ENCODE assay signal across 27 cellular contexts in genomic region chr3:63639821-63640220, GRCh38. TPM values are rescaled to one million over a fixed set of nuclear protein-coding genes. Genes with fewer than 3 reads are reported as not detected.
"Had no signal": no experiment of that assay in that cellular context is flagged by ENCODE, and none has a peak within 500 bp of the region (broad histone marks: within the 10 kb centered on the region; RNA-seq: fewer than 3 reads in every experiment).

No MANE protein-coding gene starts in this region.

- H3K4me3 ChIP-seq: K562 had no signal

- H3K9ac ChIP-seq: KMS-11, SK-N-SH had no signal

- H3K27me3 Mint-ChIP-seq: IgD-negative memory B cell had no signal

- H3K4me1 Mint-ChIP-seq: IgD-negative memory B cell, T-cell had no signal

- H3K4me3 Mint-ChIP-seq: IgD-negative memory B cell, T-cell had no signal

- H3K4me2 ChIP-seq: KMS-11, SK-N-SH had no signal

- H3K36me3 Mint-ChIP-seq: IgD-negative memory B cell, T-cell had no signal

- H3K9me2 ChIP-seq: SK-N-SH had no signal

- H3K27ac Mint-ChIP-seq: IgD-negative memory B cell, T-cell had no signal

- H3K9me3 ChIP-seq: SK-N-SH had no signal

- H3K27ac ChIP-seq: HL-60, KMS-11, RWPE1 had no signal

- DNase-seq: Kasumi-1, NCI-H1092, NCI-H1105 treated with DMSO at 0.1 percent for 48 hours, NCI-H1417 treated with DMSO at 0.1 percent for 48 hours, NCI-H187, NCI-H2029, NCI-H2081 treated with DMSO at 0.1 percent for 48 hours, NCI-H2171, NCI-H226, NCI-H446, NCI-H510A, NCI-H524 treated with DMSO at 0.1 percent for 48 hours, NCI-H69, NCI-H774, PC-3, SHP77, SK-N-SH, SW 1271, T-cell had no signal

RNA-seq across cellular contexts. Expression of gene SNTN, which starts 12.7 kb away (rescaled TPM):
- total RNA-seq: K562, MCF 10A, OCI-LY7, PC-3, SK-MEL-5, T-cell had no signal
- polyA plus RNA-seq: IgD-negative memory B cell, K562, SK-N-SH had no signal
